8 cellular contexts compared by ENCODE assay signal in genomic region chr2:136238552-136239346, GRCh38.
DNase-seq lines count a peak whose midpoint lies in the region; ATAC-seq and TF ChIP-seq lines count a peak whose summit lies in the region.

No MANE protein-coding gene starts in this region.

- H3K4me3 ChIP-seq in GM12864 (ENCODE audit: low read depth, low read length) = no peak overlapping the region
- no peak overlapping the region for H3K4me3 ChIP-seq in GM23248
- no peak overlapping the region for H3K4me3 ChIP-seq in fibroblast of mammary gland (ENCODE audit: control insufficient read depth, low read depth, low read length)
- H3K4me3 ChIP-seq in smooth muscle cell = no peak overlapping the region
- no peak overlapping the region for H3K4me3 ChIP-seq in prostate gland

- H3K9me2 ChIP-seq in GM23248 (ENCODE audit: insufficient read depth) = no peaks in the 10 kb centered on the region

- CTCF ChIA-PET in activated CD8-positive, alpha-beta T cell treated with anti-CD3 and anti-CD28 coated beads for 36 hours (lab: Charles Lee) = interaction anchor here (0.8 to 2.2 kb wide), 17 partner anchors 8 to 146 kb away, joined by 3 to 9 read pairs (median 4); no protein-coding TSS in a partner anchor

- no peaks in the 10 kb centered on the region for H3K9me3 ChIP-seq in GM23248 (ENCODE audit: low read depth)
- no peaks in the 10 kb centered on the region for H3K9me3 ChIP-seq in smooth muscle cell (replicated peaks; ENCODE audit: low read depth)
- H3K9me3 ChIP-seq in prostate gland = no peaks in the 10 kb centered on the region

- peak overlapping the region; percentile 88 for H3K27ac Mint-ChIP-seq in activated CD8-positive, alpha-beta T cell treated with anti-CD3 and anti-CD28 coated beads for 36 hours

- POLR2A ChIA-PET in activated CD8-positive, alpha-beta T cell treated with anti-CD3 and anti-CD28 coated beads for 36 hours (lab: Charles Lee) = interaction anchor here (0.7 to 1.8 kb wide), 5 partner anchors 11 to 231 kb away, joined by 3 to 9 read pairs (median 4); no protein-coding TSS in a partner anchor

- no peak for TF ChIP-seq POLR2A in prostate gland (IDR thresholded peaks at IDR 0.05)

- H2AFZ ChIP-seq in GM23248 (peak overlapping the region; percentile 47; the same call in 1 of the 2 replicates), smooth muscle cell (ENCODE audit: low read depth) (peak overlapping the region; percentile 26)

- in situ Hi-C loops in GM23248 (cut with MboI) = no loop called here

- peaks cover 8% of the 10 kb centered on the region for H3K4me1 ChIP-seq in GM23248 (ENCODE audit: insufficient read depth)
- no peaks in the 10 kb centered on the region for H3K4me1 ChIP-seq in smooth muscle cell (ENCODE audit: low read depth)
- no peaks in the 10 kb centered on the region for H3K4me1 ChIP-seq in prostate gland (replicated peaks)

- H3K4me3 Mint-ChIP-seq in activated CD8-positive, alpha-beta T cell treated with anti-CD3 and anti-CD28 coated beads for 36 hours = peak overlapping the region; percentile 4

- no peaks in the 10 kb centered on the region for H4K20me1 ChIP-seq in GM23248 (ENCODE audit: insufficient read depth)
- H4K20me1 ChIP-seq in smooth muscle cell (ENCODE audit: low read depth) = no peaks in the 10 kb centered on the region

- DNase-seq in GM12864 (ENCODE audit: low read depth) (peak; percentile 68), GM23248 (peak; percentile 64), LHCN-M2 (ENCODE audit: low read depth) (peak; percentile 59), fibroblast of mammary gland (ENCODE audit: low read depth) (peak; percentile 66), smooth muscle cell (lab: John Stamatoyannopoulos, UW; ENCODE audit: unreplicated experiment) (no peak), prostate gland (ENCODE audit: low spot score) (no peak), NCI-H1694 (lab: John Stamatoyannopoulos, UW) (no peak)
- DNase-seq in activated CD8-positive, alpha-beta T cell treated with anti-CD3 and anti-CD28 coated beads for 36 hours = peak; percentile 48

- H3K79me2 ChIP-seq in GM23248 (ENCODE audit: insufficient read depth) (no peaks in the 10 kb centered on the region), smooth muscle cell (ENCODE audit: low read depth) (no peaks in the 10 kb centered on the region)

- WGBS in GM23248 (ENCODE audit: low coverage in 1 of 2, low lambda C conversion rate in 2 of 2, missing lambda C conversion rate in 2 of 2), 2 experiments = 27 to 30% methylated on average over 9 of the region's 9 CpGs
- 37% methylated on average over 9 of the region's 9 CpGs for WGBS in smooth muscle cell (ENCODE audit: low lambda C conversion rate)
- 53% methylated on average over 9 of the region's 9 CpGs for WGBS in prostate gland

- no peaks in the 10 kb centered on the region for H3K9me3 Mint-ChIP-seq in activated CD8-positive, alpha-beta T cell treated with anti-CD3 and anti-CD28 coated beads for 36 hours

- H3K27me3 ChIP-seq in GM23248 (replicated peaks; ENCODE audit: insufficient read depth) (no peaks in the 10 kb centered on the region), smooth muscle cell (ENCODE audit: low read depth) (no peaks in the 10 kb centered on the region), prostate gland (replicated peaks; ENCODE audit: insufficient read depth) (no peaks in the 10 kb centered on the region)

- no peaks in the 10 kb centered on the region for H3K36me3 Mint-ChIP-seq in activated CD8-positive, alpha-beta T cell treated with anti-CD3 and anti-CD28 coated beads for 36 hours (ENCODE audit: low read depth)

- no peak for TF ChIP-seq CTCF in GM12864 (IDR thresholded peaks at IDR 0.05; ENCODE audit: low read depth, low read length, missing control alignments)
- no peak for TF ChIP-seq CTCF in activated CD8-positive, alpha-beta T cell treated with anti-CD3 and anti-CD28 coated beads for 36 hours (IDR thresholded peaks at IDR 0.05)
- TF ChIP-seq CTCF in fibroblast of mammary gland (conservative IDR thresholded peaks at IDR 0.05; ENCODE audit: control insufficient read depth, insufficient read depth, low read depth, low read length) = no peak
- no peak for TF ChIP-seq CTCF in smooth muscle cell (IDR thresholded peaks at IDR 0.05; ENCODE audit: borderline replicate concordance, insufficient read depth, poor library complexity, severe bottlenecking)
- TF ChIP-seq CTCF in prostate gland (IDR thresholded peaks at IDR 0.05) = no peak

- no peaks in the 10 kb centered on the region for H3K27me3 Mint-ChIP-seq in activated CD8-positive, alpha-beta T cell treated with anti-CD3 and anti-CD28 coated beads for 36 hours

- H3K4me1 Mint-ChIP-seq in activated CD8-positive, alpha-beta T cell treated with anti-CD3 and anti-CD28 coated beads for 36 hours (ENCODE audit: low read depth) = peaks cover 54% of the 10 kb centered on the region

- no peaks in the 10 kb centered on the region for H3K36me3 ChIP-seq in GM23248 (ENCODE audit: low read depth)
- H3K36me3 ChIP-seq in smooth muscle cell (ENCODE audit: low read depth) = no peaks in the 10 kb centered on the region
- H3K36me3 ChIP-seq in prostate gland = no peaks in the 10 kb centered on the region

- no peak overlapping the region for H3K9ac ChIP-seq in GM23248
- no peak overlapping the region for H3K9ac ChIP-seq in smooth muscle cell (ENCODE audit: low read depth)

- H3K4me2 ChIP-seq in GM23248 (ENCODE audit: unreplicated experiment) (peak overlapping the region; percentile 18), smooth muscle cell (peak overlapping the region; percentile 60)

- intact Hi-C loops in activated CD8-positive, alpha-beta T cell treated with anti-CD3 and anti-CD28 coated beads for 36 hours (cut with micrococcal nuclease) = loop anchor here (1.0 to 10.0 kb wide), 4 partner anchors 86 to 324 kb away; no protein-coding TSS in a partner anchor
- intact Hi-C loops in prostate gland (cut with DNase I) = no loop called here

- ATAC-seq in activated CD8-positive, alpha-beta T cell treated with anti-CD3 and anti-CD28 coated beads for 36 hours = peak; percentile 77

- H3F3A ChIP-seq in GM23248 (ENCODE audit: insufficient read depth) = peaks cover 22% of the 10 kb centered on the region; the same call in 1 of the 2 replicates
- peaks cover 8% of the 10 kb centered on the region for H3F3A ChIP-seq in smooth muscle cell (ENCODE audit: low read depth)

- H3K27ac ChIP-seq in GM23248 (peak overlapping the region; percentile 24; the same call in 1 of the 2 replicates), smooth muscle cell (ENCODE audit: low read depth) (peak overlapping the region; percentile 56), prostate gland (peak overlapping the region in 1 of 2 donors; percentile 12)

Comparison
In these comparisons a context has a peak if more than half of its experiments do, and no peak if none do; other contexts are left out.
1. DNase-seq: peak in GM12864 (single experiment), GM23248 (single experiment), LHCN-M2 (single experiment), activated CD8-positive, alpha-beta T cell treated with anti-CD3 and anti-CD28 coated beads for 36 hours (single experiment) and fibroblast of mammary gland (single experiment); none in smooth muscle cell (single experiment), prostate gland (single experiment) and NCI-H1694 (single experiment).